ENCODE assay signal across 13 cellular contexts in the genomic region with DNA sequence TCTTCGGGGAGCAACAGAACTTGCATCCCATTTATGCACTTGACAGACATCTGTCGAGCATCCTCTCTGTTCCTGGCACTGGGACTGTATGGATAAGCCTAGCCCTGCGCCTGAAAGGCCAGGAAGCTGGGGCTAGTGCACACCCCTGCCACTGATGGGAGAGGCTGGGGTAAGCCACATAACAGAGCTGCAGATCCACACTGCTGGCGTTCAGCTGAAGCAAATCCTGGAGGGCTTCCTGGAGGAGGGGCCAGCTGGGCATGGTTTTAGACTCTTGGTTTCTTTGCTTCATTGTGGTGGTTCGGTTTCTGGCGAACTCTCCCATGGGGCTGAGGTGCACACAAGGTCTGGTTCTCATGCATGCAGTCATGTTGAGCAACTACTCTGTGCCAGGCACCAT. TPM values are rescaled to one million over a fixed set of nuclear protein-coding genes. Genes with fewer than 3 reads are reported as not detected.
A peak's percentile ranks its signal among the peaks of the same experiment; 100 is the strongest.
DNase-seq lines count a peak whose midpoint lies in the region; TF ChIP-seq lines count a peak whose summit lies in the region.
"Had no signal": no experiment of that assay in that cellular context is flagged by ENCODE, and none has a peak within 500 bp of the region (broad histone marks: within the 10 kb centered on the region; RNA-seq: fewer than 3 reads in every experiment).

No MANE protein-coding gene starts in this region.

- H3K36me3 Mint-ChIP-seq in activated naive CD4-positive, alpha-beta T cell treated with anti-CD3 and anti-CD28 coated beads, Interleukin-2, amount 10 ng/mL, durations not matched to agents 7 days and 5 days = peaks cover 7% of the 10 kb centered on the region

- 91% methylated on average over 6 of the region's 6 CpGs for WGBS in hepatocyte (ENCODE audit: low lambda C conversion rate, missing lambda C conversion rate)
- 89 to 97% (median 93%) methylated on average over 5 to 6 of the region's 6 CpGs for WGBS in spleen, 5 donors
- 93 to 95% methylated on average over 6 of the region's 6 CpGs for WGBS in thyroid gland, 2 donors

- DNase-seq in activated naive CD4-positive, alpha-beta T cell treated with anti-CD3 and anti-CD28 coated beads, Interleukin-2, amount 10 ng/mL, durations not matched to agents 7 days and 5 days = no peak
- DNase-seq in activated naive CD4-positive, alpha-beta T cell (lab: John Stamatoyannopoulos, UW) = no peak
- DNase-seq in SJCRH30 (no peak), hepatocyte (ENCODE audit: low spot score) (no peak), spleen (peak; percentile 41), SIG-M5 (lab: John Stamatoyannopoulos, UW) (no peak), thyroid gland (no peak)
- DNase-seq in effector CD4-positive, alpha-beta T cell = no peak
- DNase-seq: brain microvascular endothelial cell; midbrain; NCI-H2081 treated with DMSO at 0.1 percent for 48 hours; stimulated activated naive CD4-positive, alpha-beta T cell treated with Interleukin-2 at 50 U/mL for 16 hours had no signal

- H3K4me1 ChIP-seq in SJCRH30 (peaks cover 35% of the 10 kb centered on the region), hepatocyte (ENCODE audit: insufficient read depth) (peaks cover 31% of the 10 kb centered on the region), spleen (peaks cover 0 to 30% (median 27%) of the 10 kb centered on the region in 6 donors), thyroid gland (peaks cover 0 to 5% of the 10 kb centered on the region in 2 donors)

- H3K36me3 ChIP-seq in SJCRH30 = no peaks in the 10 kb centered on the region
- no peaks in the 10 kb centered on the region for H3K36me3 ChIP-seq in hepatocyte (replicated peaks; ENCODE audit: insufficient read depth, low read depth)
- no peaks in the 10 kb centered on the region for H3K36me3 ChIP-seq in spleen
- H3K36me3 ChIP-seq in thyroid gland = no peaks in the 10 kb centered on the region
- H3K36me3 ChIP-seq: brain microvascular endothelial cell, esophagus muscularis mucosa had no signal

- peak overlapping the region; percentile 87 for H3K27ac Mint-ChIP-seq in activated naive CD4-positive, alpha-beta T cell treated with anti-CD3 and anti-CD28 coated beads, Interleukin-2, amount 10 ng/mL, durations not matched to agents 7 days and 5 days

- H3K4me3 ChIP-seq in SJCRH30 (no peak overlapping the region), hepatocyte (no peak overlapping the region), spleen (no peak overlapping the region), thyroid gland (replicated peaks in 1 of 3) (no peak overlapping the region)
- H3K4me3 ChIP-seq: esophagus muscularis mucosa had no signal

- peak overlapping the region; percentile 68 for H3K27ac ChIP-seq in SJCRH30
- peak overlapping the region; percentile 56 for H3K27ac ChIP-seq in hepatocyte
- peak overlapping the region in 1 of 8 donors; percentile 54 for H3K27ac ChIP-seq in spleen
- H3K27ac ChIP-seq in thyroid gland = no peak overlapping the region
- H3K27ac ChIP-seq: brain microvascular endothelial cell, esophagus muscularis mucosa had no signal

- H2AFZ ChIP-seq in hepatocyte = no peak overlapping the region

- TF ChIP-seq POLR2A in spleen (IDR thresholded peaks at IDR 0.05) = no peak
- TF ChIP-seq POLR2A in thyroid gland (IDR thresholded peaks at IDR 0.05) = no peak

- H3K9me3 ChIP-seq in SJCRH30 (replicated peaks) (no peaks in the 10 kb centered on the region), hepatocyte (ENCODE audit: low read depth) (no peaks in the 10 kb centered on the region), spleen (no peaks in the 10 kb centered on the region), thyroid gland (no peaks in the 10 kb centered on the region)
- H3K9me3 ChIP-seq: esophagus muscularis mucosa had no signal

- TF ChIP-seq CTCF in hepatocyte (IDR thresholded peaks at IDR 0.05; ENCODE audit: poor library complexity) (no peak), spleen (IDR thresholded peaks at IDR 0.05 in 8 of 11, conservative IDR thresholded peaks at IDR 0.05 in 3 of 11) (no peak), thyroid gland (IDR thresholded peaks at IDR 0.05) (no peak)

- CTCF ChIA-PET in activated naive CD4-positive, alpha-beta T cell treated with anti-CD3 and anti-CD28 coated beads, Interleukin-2, amount 10 ng/mL, durations not matched to agents 7 days and 5 days (lab: Charles Lee) = no interaction called here

- no peaks in the 10 kb centered on the region for H3K79me2 ChIP-seq in hepatocyte

- H3K27me3 Mint-ChIP-seq in activated naive CD4-positive, alpha-beta T cell treated with anti-CD3 and anti-CD28 coated beads, Interleukin-2, amount 10 ng/mL, durations not matched to agents 7 days and 5 days = peaks cover 19% of the 10 kb centered on the region

- H3K4me1 Mint-ChIP-seq in activated naive CD4-positive, alpha-beta T cell treated with anti-CD3 and anti-CD28 coated beads, Interleukin-2, amount 10 ng/mL, durations not matched to agents 7 days and 5 days = peaks cover 55% of the 10 kb centered on the region

- H3K9me3 Mint-ChIP-seq in activated naive CD4-positive, alpha-beta T cell treated with anti-CD3 and anti-CD28 coated beads, Interleukin-2, amount 10 ng/mL, durations not matched to agents 7 days and 5 days = no peaks in the 10 kb centered on the region

- intact Hi-C loops in spleen (cut with DNase I; ENCODE audit: low total_unique reads) = no loop called here
- intact Hi-C loops in thyroid gland (cut with DNase I) = no loop called here

- H3K4me3 Mint-ChIP-seq in activated naive CD4-positive, alpha-beta T cell treated with anti-CD3 and anti-CD28 coated beads, Interleukin-2, amount 10 ng/mL, durations not matched to agents 7 days and 5 days = peak overlapping the region; percentile 28

- H3K27me3 ChIP-seq in SJCRH30 = no peaks in the 10 kb centered on the region
- no peaks in the 10 kb centered on the region for H3K27me3 ChIP-seq in hepatocyte
- no peaks in the 10 kb centered on the region for H3K27me3 ChIP-seq in spleen (replicated peaks in 1 of 7)
- H3K27me3 ChIP-seq in thyroid gland = no peaks in the 10 kb centered on the region
- H3K27me3 ChIP-seq: brain microvascular endothelial cell, esophagus muscularis mucosa had no signal

- H4K20me1 ChIP-seq in hepatocyte (ENCODE audit: insufficient read depth, poor library complexity, severe bottlenecking) = no peaks in the 10 kb centered on the region

- no peaks in the 10 kb centered on the region for H3K9me2 ChIP-seq in hepatocyte (replicated peaks; ENCODE audit: insufficient read depth)

- no peak overlapping the region for H3K4me2 ChIP-seq in hepatocyte

RNA-seq across cellular contexts. Expression of gene FOSL2, which starts 45.5 kb away (rescaled TPM):
- 30.0 and 30.7 TPM in 2 replicates for total RNA-seq in SJCRH30 (2014; rRNA removed; shearing (Covaris generic))
- total RNA-seq in hepatocyte = 148 and 164 TPM in 2 replicates
- polyA plus RNA-seq in hepatocyte = 84.0 and 91.1 TPM in 2 replicates
- 100 to 1,000 TPM in 3 of 7 donors, 10 to 100 TPM in 4; 53.0 to 134 (median 97.1) TPM for total RNA-seq in spleen
- 10 to 100 TPM in 1 of 3 donors, 1 to 10 TPM in 2; 3.2 to 14.8 (median 4.7) TPM for polyA plus RNA-seq in spleen
- total RNA-seq in thyroid gland = 10 to 100 TPM; 30.7 to 85.1 (median 40.6) TPM

Comparison
In these comparisons a context has a peak if more than half of its experiments do, and no peak if none do; other contexts are left out.
1. H3K27ac ChIP-seq: peak in SJCRH30 (single experiment) and hepatocyte (single experiment); none in thyroid gland (0 of 3).